In the genomic region with DNA sequence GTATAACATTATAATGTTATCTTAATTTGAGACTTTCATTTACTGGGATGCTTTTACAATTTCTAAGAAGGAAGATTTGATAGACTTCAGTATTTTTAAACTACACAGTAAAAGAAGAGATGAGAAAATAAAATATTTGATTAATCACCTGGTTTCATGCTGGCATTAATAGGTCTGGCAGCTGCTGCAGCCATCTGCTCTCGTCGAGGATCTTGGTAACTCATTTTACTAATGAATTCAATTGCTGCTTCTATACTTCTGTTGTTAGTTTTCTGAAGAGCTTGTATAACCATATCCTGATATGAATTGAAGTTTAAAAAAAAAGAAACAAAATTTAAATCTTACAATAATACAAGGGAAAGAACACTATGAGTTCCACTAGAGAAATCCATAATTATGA, we compare ENCODE assay signal across 17 cellular contexts. TPM values are rescaled to one million over a fixed set of nuclear protein-coding genes. Genes with fewer than 3 reads are reported as not detected.
DNase-seq lines count a peak whose midpoint lies in the region; FAIRE-seq and TF ChIP-seq lines count a peak whose summit lies in the region.
"Had no signal": no experiment of that assay in that cellular context is flagged by ENCODE, and none has a peak within 500 bp of the region (broad histone marks: within the 10 kb centered on the region; RNA-seq: fewer than 3 reads in every experiment).

No MANE protein-coding gene starts in this region.

- H3K79me1 ChIP-seq in neuronal stem cell (ENCODE audit: low read depth, low read length): peaks cover 1% of the 10 kb centered on the region

- peak; percentile 61 for FAIRE-seq in D721Med (lab: Jason Lieb, UNC)
- FAIRE-seq: H54, HepG2 had no signal

- intact Hi-C loops in colonic mucosa (cut with DNase I): no loop called here

- H3K9ac ChIP-seq in colonic mucosa (ENCODE audit: low read depth in 2 of 2, low read length in 2 of 2) (no peak overlapping the region), neuronal stem cell (ENCODE audit: low read depth, low read length, poor library complexity) (no peak overlapping the region)
- H3K9ac ChIP-seq: KMS-11 had no signal

- DNase-seq in D721Med (ENCODE audit: insufficient read length, low spot score): no peak
- peak; percentile 64 for DNase-seq in G401 (ENCODE audit: low spot score)
- DNase-seq in NCI-H446 treated with DMSO at 0.1 percent for 48 hours (lab: John Stamatoyannopoulos, UW): peak; percentile 60
- DNase-seq in WERI-Rb-1: peak; percentile 36
- no peak for DNase-seq in hypothalamus (lab: John Stamatoyannopoulos, UW)
- DNase-seq in colonic mucosa: no peak
- no peak for DNase-seq in neuronal stem cell (ENCODE audit: low spot score)
- DNase-seq: BE2C; CD8-positive, alpha-beta T cell; DMS153; EL; MG63; Peyer's patch; Right ventricle myocardium superior had no signal

- WGBS in neuronal stem cell (ENCODE audit: extremely low coverage in 2 of 2, insufficient read length in 2 of 2, insufficient replicate concordance in 1 of 2), 2 donors: no CpG with 5 or more reads among the region's 2 CpGs

- H3K9me3 ChIP-seq in WERI-Rb-1 (ENCODE audit: severe bottlenecking) (no peaks in the 10 kb centered on the region), colonic mucosa (no peaks in the 10 kb centered on the region), neuronal stem cell (replicated peaks in 1 of 2; ENCODE audit: control insufficient read depth in 2 of 2, insufficient read depth in 1 of 2, low read depth in 1 of 2, low read length in 2 of 2) (no peaks in the 10 kb centered on the region)
- H3K9me3 ChIP-seq: BE2C, MG63, Peyer's patch had no signal

- no peak overlapping the region for H3K4me3 ChIP-seq in WERI-Rb-1 (ENCODE audit: low read depth, low read length)
- H3K4me3 ChIP-seq in colonic mucosa: no peak overlapping the region
- H3K4me3 ChIP-seq in neuronal stem cell (ENCODE audit: low read length in 2 of 2): no peak overlapping the region
- H3K4me3 ChIP-seq: MG63, Peyer's patch had no signal

- no peak overlapping the region for H2BK5ac ChIP-seq in neuronal stem cell (ENCODE audit: low read length)

- no peak overlapping the region for H3K4ac ChIP-seq in neuronal stem cell (ENCODE audit: low read length)

- no peaks in the 10 kb centered on the region for H3K27me3 ChIP-seq in WERI-Rb-1 (ENCODE audit: insufficient read depth, low read depth, severe bottlenecking)
- H3K27me3 ChIP-seq in colonic mucosa: no peaks in the 10 kb centered on the region
- H3K27me3 ChIP-seq in neuronal stem cell (ENCODE audit: control insufficient read depth in 3 of 3, insufficient read depth in 3 of 3, low read depth in 1 of 3, low read length in 3 of 3): no peaks in the 10 kb centered on the region
- H3K27me3 ChIP-seq: BE2C, MG63, Peyer's patch had no signal

- no peak overlapping the region for H2BK15ac ChIP-seq in neuronal stem cell (ENCODE audit: low read length)

- H2AK5ac ChIP-seq in neuronal stem cell (ENCODE audit: low read depth, low read length): no peak overlapping the region

- no peak overlapping the region for H3K14ac ChIP-seq in neuronal stem cell (ENCODE audit: low read length)

- H4K8ac ChIP-seq in neuronal stem cell (ENCODE audit: low read depth, low read length): no peak overlapping the region

- no peaks in the 10 kb centered on the region for H3K4me1 ChIP-seq in colonic mucosa
- no peaks in the 10 kb centered on the region for H3K4me1 ChIP-seq in neuronal stem cell (ENCODE audit: control insufficient read depth in 2 of 2, insufficient read depth in 1 of 2, low read depth in 1 of 2, low read length in 2 of 2)
- H3K4me1 ChIP-seq: BE2C, Peyer's patch had no signal

- peak overlapping the region; percentile 81 for H3K27ac ChIP-seq in WERI-Rb-1
- H3K27ac ChIP-seq in colonic mucosa: no peak overlapping the region
- H3K27ac ChIP-seq in neuronal stem cell (replicated peaks; ENCODE audit: low read length): no peak overlapping the region
- H3K27ac ChIP-seq: KMS-11, Peyer's patch had no signal

- no peak overlapping the region for H2BK12ac ChIP-seq in neuronal stem cell (ENCODE audit: low read length)

- no peak overlapping the region for H2BK120ac ChIP-seq in neuronal stem cell (ENCODE audit: low read depth, low read length)

- H3K23ac ChIP-seq in neuronal stem cell (ENCODE audit: low read depth, low read length, poor library complexity): no peak overlapping the region

- no peak overlapping the region for H3K18ac ChIP-seq in neuronal stem cell (ENCODE audit: low read length)

- H3K36me3 ChIP-seq in WERI-Rb-1: peaks cover 43% of the 10 kb centered on the region
- H3K36me3 ChIP-seq in colonic mucosa: no peaks in the 10 kb centered on the region
- H3K36me3 ChIP-seq in neuronal stem cell (replicated peaks in 1 of 2; ENCODE audit: control insufficient read depth in 2 of 2, insufficient read depth in 2 of 2, low read length in 2 of 2): peaks cover 10 to 96% of the 10 kb centered on the region in 2 donors

- H4K91ac ChIP-seq in neuronal stem cell (ENCODE audit: low read depth, low read length, poor library complexity): no peak overlapping the region

- TF ChIP-seq CTCF in D721Med (IDR thresholded peaks at IDR 0.05; ENCODE audit: insufficient read depth, missing control alignments): no peak
- no peak for TF ChIP-seq CTCF in WERI-Rb-1 (IDR thresholded peaks at IDR 0.05; ENCODE audit: low read depth, low read length)
- no peak for TF ChIP-seq CTCF in colonic mucosa (IDR thresholded peaks at IDR 0.05)

- no peak overlapping the region for H2AFZ ChIP-seq in neuronal stem cell (ENCODE audit: low read length)

- no peak overlapping the region for H3K4me2 ChIP-seq in neuronal stem cell (ENCODE audit: insufficient read depth, low read length, poor library complexity, severe bottlenecking)
- H3K4me2 ChIP-seq: KMS-11 had no signal

- in situ Hi-C loops in G401 (cut with HindIII; ENCODE audit: low sequenced_read_pairs): no loop called here

RNA-seq across cellular contexts. Expression of gene LATS1, which starts 23.0 kb away (rescaled TPM):
- 4.7 and 8.6 TPM in 2 replicates for total RNA-seq in G401 (2014; rRNA removed; shearing (Covaris generic))
- 10 to 100 TPM; 17.2 to 26.5 TPM for total RNA-seq in colonic mucosa
- 9.9 TPM for polyA plus RNA-seq in neuronal stem cell (2013, experiment 1 of 2)
- 10.3 TPM for polyA plus RNA-seq in neuronal stem cell (2013, experiment 2 of 2)

RNA-seq across cellular contexts. Expression of gene KATNA1, which starts 46.4 kb away (rescaled TPM):
- 12.7 and 23.8 TPM in 2 replicates for total RNA-seq in G401 (2014; rRNA removed; shearing (Covaris generic))
- 10 to 100 TPM; 11.8 to 14.3 TPM for total RNA-seq in colonic mucosa
- polyA plus RNA-seq in neuronal stem cell (2013, experiment 1 of 2): 15.8 TPM
- 16.3 TPM for polyA plus RNA-seq in neuronal stem cell (2013, experiment 2 of 2)

RNA-seq across cellular contexts. Expression of gene NUP43, which starts 51.4 kb away (rescaled TPM):
- total RNA-seq in G401 (2014; rRNA removed; shearing (Covaris generic)): 30.5 and 33.8 TPM in 2 replicates
- total RNA-seq in colonic mucosa: 10 to 100 TPM; 25.0 to 43.5 TPM
- 24.3 TPM for polyA plus RNA-seq in neuronal stem cell (2013, experiment 1 of 2)
- polyA plus RNA-seq in neuronal stem cell (2013, experiment 2 of 2): 26.3 TPM

RNA-seq across cellular contexts. Expression of gene PCMT1, which starts 54.6 kb away (rescaled TPM):
- 188 and 195 TPM in 2 replicates for total RNA-seq in G401 (2014; rRNA removed; shearing (Covaris generic))
- 10 to 100 TPM; 65.5 to 74.0 TPM for total RNA-seq in colonic mucosa
- 46.7 TPM for polyA plus RNA-seq in neuronal stem cell (2013, experiment 1 of 2)
- 47.4 TPM for polyA plus RNA-seq in neuronal stem cell (2013, experiment 2 of 2)

Comparison
In these comparisons a context has a peak if more than half of its experiments do, and no peak if none do; other contexts are left out.
1. DNase-seq: peak in G401 (single experiment), NCI-H446 treated with DMSO at 0.1 percent for 48 hours (single experiment) and WERI-Rb-1 (single experiment); none in D721Med (single experiment), hypothalamus (0 of 51), colonic mucosa (single experiment) and neuronal stem cell (single experiment).